Comparison of ENCODE assay signal across 3 cellular contexts in genomic region chr11:8008212-8008611, GRCh38.
TF ChIP-seq lines count a peak whose summit lies in the region.

No MANE protein-coding gene starts in this region.

TF ChIP-seq in GM23338, 12 proteins besides CTCF, POLR2A, EP300 and RAD21:
- TF ChIP-seq REST (IDR thresholded peaks at IDR 0.05; ENCODE audit: unreplicated experiment) (peak; percentile 83), STAT1 (IDR thresholded peaks at IDR 0.05; ENCODE audit: unreplicated experiment) (no peak)

TF ChIP-seq in HCT116, 20 proteins besides CTCF, POLR2A, EP300 and RAD21:
- TF ChIP-seq FOSL1 (IDR thresholded peaks at IDR 0.05; ENCODE audit: low read depth) (no peak), ATF3 (IDR thresholded peaks at IDR 0.05) (no peak), REST (IDR thresholded peaks at IDR 0.05; ENCODE audit: low read depth) (peak; percentile 51)

TF ChIP-seq in WTC11, 78 proteins besides CTCF, POLR2A, EP300 and RAD21:
- TF ChIP-seq SMAD3 (CRISPR knock-in tag; IDR thresholded peaks at IDR 0.05; ENCODE audit: borderline replicate concordance) (no peak), IRF1 (CRISPR knock-in tag; IDR thresholded peaks at IDR 0.05) (no peak), E2F4 (CRISPR knock-in tag; IDR thresholded peaks at IDR 0.05; ENCODE audit: borderline replicate concordance, low read depth) (no peak), ATF1 (CRISPR knock-in tag; IDR thresholded peaks at IDR 0.05) (no peak)
